In genomic region chr11:35454362-35454761, GRCh38 we compare ENCODE assay signal across 32 cellular contexts. TPM values are rescaled to one million over a fixed set of nuclear protein-coding genes. Genes with fewer than 3 reads are reported as not detected.
"Had no signal": no experiment of that assay in that cellular context is flagged by ENCODE, and none has a peak within 500 bp of the region (broad histone marks: within the 10 kb centered on the region; RNA-seq: fewer than 3 reads in every experiment).

No MANE protein-coding gene starts in this region.

- H3K4me1 ChIP-seq: colonic mucosa, esophagus squamous epithelium, gastrocnemius medialis, heart right ventricle, left lung, lower lobe of right lung had no signal

- DNase-seq: colonic mucosa; cortex of kidney; effector CD8-positive, alpha-beta T cell; effector memory CD8-positive, alpha-beta T cell; endodermal cell; erythroblast; esophagus squamous epithelium; foreskin fibroblast; foreskin melanocyte; gastrocnemius medialis; glutamatergic neuron; head of caudate nucleus; heart right ventricle; hippocampal formation; left cardiac atrium; left lung; left ventricle myocardium superior; lower lobe of right lung; mesenchymal stem cell; mucosa of descending colon; naive B cell had no signal

- H3K4me3 ChIP-seq: colonic mucosa, esophagus squamous epithelium, gastrocnemius medialis, heart right ventricle, left lung, lower lobe of right lung, mucosa of descending colon had no signal

- H3K27ac Mint-ChIP-seq: dendritic cell treated with granulocyte-macrophage colony-stimulating factor and Interleukin-4, amounts not matched to agents 40 ng/mL and 50 ng/mL, for 4 days; effector memory CD8-positive, alpha-beta T cell; endodermal cell; mesothelial cell of epicardium; naive B cell had no signal

- ATAC-seq: effector memory CD8-positive, alpha-beta T cell; esophagus mucosa; gastrocnemius medialis; heart right ventricle; left cardiac atrium; left lung; left ventricle myocardium superior; lower lobe of right lung; mucosa of descending colon had no signal

- H3K36me3 Mint-ChIP-seq: naive B cell had no signal

- H3K27ac ChIP-seq: colonic mucosa, epithelial cell of prostate, esophagus squamous epithelium, gastrocnemius medialis, heart right ventricle, left lung, lower lobe of right lung had no signal

- H3K9me3 ChIP-seq: colonic mucosa, esophagus squamous epithelium, gastrocnemius medialis, left lung, lower lobe of right lung, mucosa of descending colon had no signal

- H3K27me3 ChIP-seq: colonic mucosa, gastrocnemius medialis had no signal

- H3K36me3 ChIP-seq: colonic mucosa, esophagus squamous epithelium, gastrocnemius medialis, heart right ventricle, left lung, lower lobe of right lung had no signal

- H3K4me3 Mint-ChIP-seq: dendritic cell treated with granulocyte-macrophage colony-stimulating factor and Interleukin-4, amounts not matched to agents 40 ng/mL and 50 ng/mL, for 4 days; effector memory CD8-positive, alpha-beta T cell; endodermal cell; mesothelial cell of epicardium; naive B cell had no signal

- FAIRE-seq: endometrium, islet of Langerhans, keratinocyte had no signal

- H3K9me3 Mint-ChIP-seq: dendritic cell treated with granulocyte-macrophage colony-stimulating factor and Interleukin-4, amounts not matched to agents 40 ng/mL and 50 ng/mL, for 4 days; effector memory CD8-positive, alpha-beta T cell had no signal

RNA-seq across cellular contexts. Expression of gene SLC1A2, which starts 35.0 kb away (rescaled TPM):
- total RNA-seq: dermis microvascular lymphatic vessel endothelial cell, esophagus mucosa, glomerular endothelial cell, kidney epithelial cell, lung microvascular endothelial cell had no signal
